ENCODE assay signal across 24 cellular contexts in genomic region chr7:1378610-1379180, GRCh38.
"Had no signal": no experiment of that assay in that cellular context is flagged by ENCODE, and none has a peak within 500 bp of the region (broad histone marks: within the 10 kb centered on the region; RNA-seq: fewer than 3 reads in every experiment).

No MANE protein-coding gene starts in this region.

- H3K4me3 ChIP-seq: coronary artery, dorsolateral prefrontal cortex, esophagus muscularis mucosa, gastroesophageal sphincter, heart left ventricle, hepatocyte, left ventricle myocardium inferior, lower lobe of right lung, mucosa of descending colon had no signal

- H3K4me2 ChIP-seq: hepatocyte had no signal

- H2AFZ ChIP-seq: hepatocyte had no signal

- H3K4me1 ChIP-seq: esophagus muscularis mucosa, foreskin keratinocyte, gastroesophageal sphincter, heart left ventricle, left ventricle myocardium inferior, lower lobe of right lung had no signal

- DNase-seq: dermis blood vessel endothelial cell; dorsolateral prefrontal cortex; effector CD4-positive, alpha-beta T cell; effector memory CD4-positive, alpha-beta T cell; foreskin keratinocyte; hypothalamus; immature natural killer cell; islet precursor cell; kidney; kidney glomerular epithelial cell; left colon; left ventricle myocardium inferior; lower lobe of right lung; mesenchymal stem cell; mucosa of descending colon; naive B cell had no signal

- ATAC-seq: foreskin keratinocyte, gastroesophageal sphincter, heart left ventricle, left colon, left lobe of liver, lower lobe of right lung, mucosa of descending colon had no signal

- H3K9me3 ChIP-seq: esophagus muscularis mucosa, heart left ventricle, left ventricle myocardium inferior, lower lobe of right lung, mucosa of descending colon had no signal

- H3K36me3 ChIP-seq: esophagus muscularis mucosa, gastroesophageal sphincter, heart left ventricle, left ventricle myocardium inferior, lower lobe of right lung had no signal

- H3K79me2 ChIP-seq: hepatocyte had no signal

- H3K27ac ChIP-seq: coronary artery, dorsolateral prefrontal cortex, esophagus muscularis mucosa, foreskin keratinocyte, gastroesophageal sphincter, heart left ventricle, hepatocyte, left ventricle myocardium inferior, lower lobe of right lung had no signal

- FAIRE-seq: endothelial cell of umbilical vein, frontal cortex, kidney had no signal
